7 cellular contexts compared by ENCODE assay signal in the genomic region with DNA sequence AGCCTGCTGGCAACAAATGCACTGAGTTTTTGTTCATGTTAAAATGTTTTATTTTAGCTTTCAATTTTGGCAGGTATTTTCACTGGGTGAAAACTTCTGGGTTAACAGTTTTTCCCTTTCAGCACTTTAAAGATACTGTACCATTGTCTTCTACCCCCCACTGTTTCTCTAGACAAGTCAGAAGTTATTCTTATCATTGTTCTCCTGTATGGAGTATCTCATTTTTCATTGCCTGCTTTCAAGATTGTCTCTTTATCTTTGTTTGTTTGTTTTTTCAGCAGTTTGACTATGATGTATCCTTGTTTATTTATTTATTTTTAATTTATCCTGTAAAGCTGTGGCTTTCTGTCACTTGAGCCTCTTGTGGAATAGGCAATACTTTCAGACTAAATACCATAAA.
"Had no signal": no experiment of that assay in that cellular context is flagged by ENCODE, and none has a peak within 500 bp of the region (broad histone marks: within the 10 kb centered on the region; RNA-seq: fewer than 3 reads in every experiment).

No MANE protein-coding gene starts in this region.

- H3K9ac ChIP-seq: GM23248 had no signal

- FAIRE-seq: HTR-8/SVneo had no signal

- H2AFZ ChIP-seq: GM23248 had no signal

- H3K27ac ChIP-seq: GM23248 had no signal

- ATAC-seq: HCT116 had no signal

- H3K4me3 ChIP-seq: GM23248, HAP-1 had no signal

- DNase-seq: GM23248, GOT3, H7, KG1 had no signal

- H3K36me3 ChIP-seq: HAP-1 had no signal

- H3K4me1 ChIP-seq: HAP-1 had no signal

- H3K9me3 ChIP-seq: HAP-1 had no signal
